14 cellular contexts compared by ENCODE assay signal in genomic region chr9:8430945-8431344, GRCh38.
"Had no signal": no experiment of that assay in that cellular context is flagged by ENCODE, and none has a peak within 500 bp of the region (broad histone marks: within the 10 kb centered on the region; RNA-seq: fewer than 3 reads in every experiment).

No MANE protein-coding gene starts in this region.

- H3K36me3 ChIP-seq: gastrocnemius medialis, lower lobe of right lung, tibial nerve had no signal

- H3K36me3 Mint-ChIP-seq: WTC11 had no signal

- H3K4me3 Mint-ChIP-seq: dendritic cell treated with granulocyte-macrophage colony-stimulating factor and Interleukin-4, amounts not matched to agents 40 ng/mL and 50 ng/mL, for 4 days; mesothelial cell of epicardium; nephron progenitor cell; WTC11 had no signal

- H3K27ac Mint-ChIP-seq: dendritic cell treated with granulocyte-macrophage colony-stimulating factor and Interleukin-4, amounts not matched to agents 40 ng/mL and 50 ng/mL, for 4 days; mesothelial cell of epicardium; nephron progenitor cell had no signal

- H3K27ac ChIP-seq: gastrocnemius medialis, lower lobe of right lung, tibial nerve had no signal

- DNase-seq: activated naive CD4-positive, alpha-beta T cell treated with Interleukin-2 at 50 U/mL for 16 hours; effector CD8-positive, alpha-beta T cell; gastrocnemius medialis; head of caudate nucleus; lower lobe of right lung; nephron progenitor cell; nucleus accumbens; posterior cingulate gyrus; stimulated activated naive CD4-positive, alpha-beta T cell had no signal

- H3K4me1 Mint-ChIP-seq: mesothelial cell of epicardium, nephron progenitor cell had no signal

- H3K4me1 ChIP-seq: gastrocnemius medialis, lower lobe of right lung, tibial nerve had no signal

- H3K9me3 ChIP-seq: gastrocnemius medialis, lower lobe of right lung, tibial nerve had no signal

- H3K4me3 ChIP-seq: gastrocnemius medialis, lower lobe of right lung, tibial nerve had no signal

- H3K27me3 ChIP-seq: gastrocnemius medialis, tibial nerve had no signal

- ATAC-seq: esophagus mucosa, gastrocnemius medialis, lower lobe of right lung had no signal

- H3K27me3 Mint-ChIP-seq: dendritic cell treated with granulocyte-macrophage colony-stimulating factor and Interleukin-4, amounts not matched to agents 40 ng/mL and 50 ng/mL, for 4 days had no signal

- H3K9me3 Mint-ChIP-seq: dendritic cell treated with granulocyte-macrophage colony-stimulating factor and Interleukin-4, amounts not matched to agents 40 ng/mL and 50 ng/mL, for 4 days; mesothelial cell of epicardium; nephron progenitor cell; WTC11 had no signal
